In genomic region chr4:168631241-168632151, GRCh38 we compare ENCODE assay signal across 9 cellular contexts.
DNase-seq lines count a peak whose midpoint lies in the region; ATAC-seq, FAIRE-seq and TF ChIP-seq lines count a peak whose summit lies in the region.
"Had no signal": no experiment of that assay in that cellular context is flagged by ENCODE, and none has a peak within 500 bp of the region (broad histone marks: within the 10 kb centered on the region; RNA-seq: fewer than 3 reads in every experiment).

No MANE protein-coding gene starts in this region.

- peak; percentile 22; the same call in 1 of the 2 replicates for TF ChIP-seq RAD21 in Ishikawa (IDR thresholded peaks at IDR 0.05; ENCODE audit: low read depth)

- ATAC-seq in heart right ventricle (peak; percentile 82 to 92 (median 88)), pancreas (peak; percentile 89 to 97 (median 94)), HG02884 (IDR thresholded peaks at IDR 0.05; ENCODE audit: unreplicated experiment) (no peak), HG02840 (IDR thresholded peaks at IDR 0.05; ENCODE audit: low FRiP score, unreplicated experiment) (no peak), HG02938 (IDR thresholded peaks at IDR 0.05; ENCODE audit: unreplicated experiment) (no peak)

- no peaks in the 10 kb centered on the region for H3K9me3 Mint-ChIP-seq in activated naive CD8-positive, alpha-beta T cell (ENCODE audit: low read depth)
- H3K9me3 Mint-ChIP-seq: T-cell had no signal

- no peak overlapping the region for H3K27ac Mint-ChIP-seq in activated naive CD8-positive, alpha-beta T cell
- H3K27ac Mint-ChIP-seq: T-cell had no signal

- intact Hi-C loops in heart right ventricle (cut with DNase I) = loop anchor here in 5 of 10 donors (2.0 to 5.0 kb wide), 2 partner anchors 44 to 45 kb away; no protein-coding TSS in a partner anchor
- intact Hi-C loops in pancreas (cut with DNase I) = no loop called here

- TF ChIP-seq EP300 in Ishikawa (IDR thresholded peaks at IDR 0.05; ENCODE audit: borderline replicate concordance) = no peak; the same call in 1 of the 2 replicates

- H3K4me1 Mint-ChIP-seq in activated naive CD8-positive, alpha-beta T cell (ENCODE audit: low read depth) = peaks cover 9% of the 10 kb centered on the region

- WGBS in heart right ventricle, 2 donors = 1% methylated on average over 54 of the region's 54 CpGs
- 0 to 1% methylated on average over 54 of the region's 54 CpGs for WGBS in pancreas, 2 donors

- H3K4me3 Mint-ChIP-seq in activated naive CD8-positive, alpha-beta T cell = peak overlapping the region; percentile 43

- peak; percentile 78 for DNase-seq in DMS53 (lab: John Stamatoyannopoulos, UW)
- DNase-seq in heart right ventricle = peak; percentile 57 to 75
- peak; percentile 23 to 86 (median 52) for DNase-seq in pancreas
- DNase-seq: T-cell had no signal

- H3K36me3 ChIP-seq in heart right ventricle (no peaks in the 10 kb centered on the region), pancreas (no peaks in the 10 kb centered on the region)

- H3K27ac ChIP-seq in heart right ventricle = peak overlapping the region; percentile 29 to 92 (median 76)
- peak overlapping the region in 1 of 4 donors; percentile 2 for H3K27ac ChIP-seq in pancreas

- no peaks in the 10 kb centered on the region for H3K9me3 ChIP-seq in heart right ventricle
- no peaks in the 10 kb centered on the region for H3K9me3 ChIP-seq in pancreas

- peaks cover 34% of the 10 kb centered on the region for H3K27me3 Mint-ChIP-seq in activated naive CD8-positive, alpha-beta T cell

- H3K4me1 ChIP-seq in heart right ventricle (peaks cover 0 to 57% (median 47%) of the 10 kb centered on the region in 9 donors), pancreas (peaks cover 0 to 11% (median 0%) of the 10 kb centered on the region in 3 donors)

- H3K27me3 ChIP-seq in heart right ventricle (peaks cover 0 to 64% (median 0%) of the 10 kb centered on the region in 7 donors), pancreas (peaks cover 0 to 5% (median 0%) of the 10 kb centered on the region in 4 donors)

- H3K36me3 Mint-ChIP-seq in activated naive CD8-positive, alpha-beta T cell = no peaks in the 10 kb centered on the region
- H3K36me3 Mint-ChIP-seq: T-cell had no signal

- TF ChIP-seq CTCF in heart right ventricle (IDR thresholded peaks at IDR 0.05) (peak in 8 of 9 donors; percentile 0 to 63 (median 46)), pancreas (IDR thresholded peaks at IDR 0.05) (peak in 1 of 4 donors; percentile 16)

- peak overlapping the region; percentile 27 to 68 (median 60) for H3K4me3 ChIP-seq in heart right ventricle
- peak overlapping the region; percentile 28 to 46 (median 36) for H3K4me3 ChIP-seq in pancreas

- FAIRE-seq in pancreas (lab: Jason Lieb, UNC) = no peak

TF ChIP-seq in Ishikawa, 13 proteins besides CTCF, POLR2A, EP300 and RAD21:
- TF ChIP-seq TEAD4 (IDR thresholded peaks at IDR 0.05) (peak; percentile 78), CREB1 (IDR thresholded peaks at IDR 0.05; ENCODE audit: low read depth) (no peak), CEBPB (IDR thresholded peaks at IDR 0.05) (no peak), USF1 (IDR thresholded peaks at IDR 0.05) (no peak), EGR1 (IDR thresholded peaks at IDR 0.05) (peak; percentile 69; the same call in 1 of the 2 replicates), TAF1 (IDR thresholded peaks at IDR 0.05; ENCODE audit: low read depth) (peak; percentile 70; the same call in 1 of the 2 replicates), NFIC (IDR thresholded peaks at IDR 0.05) (0 out of 2 replicates have a peak, but pooled peaks have one; percentile 23), ZBTB7A (IDR thresholded peaks at IDR 0.05; ENCODE audit: low read depth) (no peak), FOXM1 (IDR thresholded peaks at IDR 0.05; ENCODE audit: borderline replicate concordance, low read depth) (no peak), YY1 (IDR thresholded peaks at IDR 0.05; ENCODE audit: low read depth) (no peak; the same call in 1 of the 2 replicates), TCF12 (IDR thresholded peaks at IDR 0.05; ENCODE audit: low read depth) (peak; percentile 71; the same call in 1 of the 2 replicates), MAX (IDR thresholded peaks at IDR 0.05) (peak; percentile 73), REST (IDR thresholded peaks at IDR 0.05; ENCODE audit: low read depth) (no peak)

Comparison
In these comparisons a context has a peak if more than half of its experiments do, and no peak if none do; other contexts are left out.
1. ATAC-seq: peak in heart right ventricle (8 of 8) and pancreas (4 of 4); none in HG02884 (single experiment), HG02840 (single experiment) and HG02938 (single experiment).
2. Peak in every context shown above with its lines, with median percentiles within 50 percentile points of each other: DNase-seq.